ENCODE assay signal across 1 cellular context in genomic region chr11:114397349-114397982, GRCh38.
TF ChIP-seq lines count a peak whose summit lies in the region.

No MANE protein-coding gene starts in this region.

TF ChIP-seq in HepG2, 621 proteins besides CTCF, POLR2A, EP300 and RAD21:
- TF ChIP-seq MAFK (conservative IDR thresholded peaks at IDR 0.05 in 1 of 2, IDR thresholded peaks at IDR 0.05 in 1 of 2; ENCODE audit: low read length in 2 of 2) (peak; percentile 51 to 52; a peak in 3 of 4 replicates), ZNF562 (CRISPR knock-in tag; IDR thresholded peaks at IDR 0.05; ENCODE audit: borderline replicate concordance) (no peak), ZNF496 (CRISPR knock-in tag; IDR thresholded peaks at IDR 0.05; ENCODE audit: insufficient replicate concordance) (no peak), MAFF (IDR thresholded peaks at IDR 0.05; ENCODE audit: low read depth, low read length) (peak; percentile 64), ZNF660 (CRISPR knock-in tag; IDR thresholded peaks at IDR 0.05; ENCODE audit: borderline replicate concordance, low read depth) (no peak)
TF ChIP-seq in HepG2: peak in this region for 2.
